1 cellular context compared by ENCODE assay signal in genomic region chrX:31334997-31335396, GRCh38.
TF ChIP-seq lines count a peak whose summit lies in the region.

No MANE protein-coding gene starts in this region.

TF ChIP-seq in liver, 16 proteins besides CTCF, POLR2A, EP300 and RAD21 (continued from another document):
- TF ChIP-seq NR2F2 (IDR thresholded peaks at IDR 0.05) (no peak), HNF4A (conservative IDR thresholded peaks at IDR 0.05) (peak; percentile 50 to 70), RXRA (IDR thresholded peaks at IDR 0.05) (peak; percentile 33 to 59), GABPA (IDR thresholded peaks at IDR 0.05 in 1 of 2, conservative IDR thresholded peaks at IDR 0.05 in 1 of 2) (no peak), ATF3 (IDR thresholded peaks at IDR 0.05) (no peak), ZBTB33 (IDR thresholded peaks at IDR 0.05) (peak; percentile 37), FOXA1 (IDR thresholded peaks at IDR 0.05) (no peak), HNF4G (IDR thresholded peaks at IDR 0.05) (no peak), JUND (IDR thresholded peaks at IDR 0.05) (peak in 1 of 2 donors; percentile 38), EGR1 (IDR thresholded peaks at IDR 0.05; ENCODE audit: low read depth in 2 of 2) (no peak), REST (IDR thresholded peaks at IDR 0.05) (no peak), SP1 (IDR thresholded peaks at IDR 0.05) (no peak), TAF1 (conservative IDR thresholded peaks at IDR 0.05) (no peak)
